20 cellular contexts compared by ENCODE assay signal in the genomic region with DNA sequence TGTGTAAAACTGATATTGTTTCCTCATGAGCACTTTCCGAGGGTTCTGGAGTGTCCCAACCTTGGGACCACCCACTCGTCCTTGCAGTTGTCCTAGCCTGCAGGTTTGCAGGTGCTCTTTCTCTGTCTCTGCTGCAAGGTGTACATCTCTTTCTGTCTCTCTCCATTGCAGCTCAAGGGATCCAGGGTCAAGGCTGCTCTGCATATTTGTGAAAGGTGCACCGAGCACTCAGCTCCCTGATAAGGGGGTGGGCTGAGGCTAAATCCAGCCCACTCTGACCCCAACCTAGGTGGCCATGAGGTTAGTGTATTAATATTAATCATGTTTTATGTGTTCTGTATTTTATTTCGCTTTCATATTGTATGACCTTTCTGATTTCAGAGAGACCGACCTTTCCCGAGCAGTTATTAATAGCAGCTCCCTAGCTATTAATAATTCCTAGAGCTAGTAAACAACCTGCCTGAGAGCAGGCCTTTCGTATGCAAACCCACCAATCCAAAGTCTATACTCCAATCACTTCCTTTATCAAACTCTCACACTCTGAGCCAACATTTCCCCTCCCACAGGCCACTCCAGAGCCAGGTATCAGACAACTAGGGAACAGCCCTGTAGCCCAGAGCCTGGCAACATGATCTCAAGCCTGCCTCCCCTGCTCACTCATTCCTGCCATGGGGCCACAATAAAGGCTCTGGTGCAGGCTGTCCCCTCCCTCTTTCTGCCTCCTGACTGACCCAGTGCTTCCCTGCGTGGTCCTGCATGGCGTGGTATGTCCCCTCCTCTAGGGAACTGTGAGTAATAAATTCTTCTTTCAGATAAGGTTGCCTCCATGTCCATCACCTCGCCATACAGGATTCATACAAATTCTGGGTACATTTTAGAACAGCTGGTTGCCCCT.
"Had no signal": no experiment of that assay in that cellular context is flagged by ENCODE, and none has a peak within 500 bp of the region (broad histone marks: within the 10 kb centered on the region; RNA-seq: fewer than 3 reads in every experiment).

No MANE protein-coding gene starts in this region.

- H3K4me1 ChIP-seq: lower lobe of right lung, SJSA1, testis, upper lobe of right lung had no signal

- H3K27ac ChIP-seq: adrenal gland, cardiac muscle cell, dorsolateral prefrontal cortex, lower lobe of right lung, SJSA1, testis, upper lobe of right lung, VCaP had no signal

- DNase-seq: activated CD4-positive, alpha-beta T cell treated with anti-CD3 and anti-CD28 coated beads, Interleukin-2, amount 50 U/mL, for 1 hour; activated CD4-positive, CD25-positive, alpha-beta regulatory T cell treated with anti-CD3 and anti-CD28 coated beads, Interleukin-2, amount 50 U/mL, for 72 hours; activated gamma-delta T cell treated with Interleukin-2 at 50 U/mL for 16 hours; dorsolateral prefrontal cortex; foreskin melanocyte; kidney glomerular epithelial cell; lower lobe of right lung; nucleus accumbens; stimulated activated CD4-positive, alpha-beta T cell treated with anti-CD3 and anti-CD28 coated beads, Interleukin-4, amount 100 ng/mL, for 24 hours; T-helper 17 cell; testis; upper lobe of right lung had no signal

- H3K36me3 ChIP-seq: adrenal gland, cardiac muscle cell, lower lobe of right lung, SJSA1, upper lobe of right lung had no signal

- H3K4me3 ChIP-seq: adrenal gland, cardiac muscle cell, dorsolateral prefrontal cortex, lower lobe of right lung, SJSA1, smooth muscle cell, testis, upper lobe of right lung had no signal

- H3K9me3 ChIP-seq: adrenal gland, lower lobe of right lung, SJSA1, testis, upper lobe of right lung had no signal

- ATAC-seq: activated naive CD4-positive, alpha-beta T cell treated with anti-CD3 and anti-CD28 coated beads, Interleukin-2, amount 50 U/mL, for 72 hours; lower lobe of right lung; stimulated activated effector memory CD8-positive, alpha-beta T cell treated with anti-CD3 and anti-CD28 coated beads, Interleukin-12 subunit alpha, Interleukin-12 subunit beta, amount 100 ng/mL, for 72 hours; T-helper 17 cell; upper lobe of right lung had no signal

- FAIRE-seq: colon had no signal

- H3K27me3 ChIP-seq: adrenal gland, cardiac muscle cell, SJSA1, testis, upper lobe of right lung had no signal
